ENCODE assay signal across 13 cellular contexts in the genomic region with DNA sequence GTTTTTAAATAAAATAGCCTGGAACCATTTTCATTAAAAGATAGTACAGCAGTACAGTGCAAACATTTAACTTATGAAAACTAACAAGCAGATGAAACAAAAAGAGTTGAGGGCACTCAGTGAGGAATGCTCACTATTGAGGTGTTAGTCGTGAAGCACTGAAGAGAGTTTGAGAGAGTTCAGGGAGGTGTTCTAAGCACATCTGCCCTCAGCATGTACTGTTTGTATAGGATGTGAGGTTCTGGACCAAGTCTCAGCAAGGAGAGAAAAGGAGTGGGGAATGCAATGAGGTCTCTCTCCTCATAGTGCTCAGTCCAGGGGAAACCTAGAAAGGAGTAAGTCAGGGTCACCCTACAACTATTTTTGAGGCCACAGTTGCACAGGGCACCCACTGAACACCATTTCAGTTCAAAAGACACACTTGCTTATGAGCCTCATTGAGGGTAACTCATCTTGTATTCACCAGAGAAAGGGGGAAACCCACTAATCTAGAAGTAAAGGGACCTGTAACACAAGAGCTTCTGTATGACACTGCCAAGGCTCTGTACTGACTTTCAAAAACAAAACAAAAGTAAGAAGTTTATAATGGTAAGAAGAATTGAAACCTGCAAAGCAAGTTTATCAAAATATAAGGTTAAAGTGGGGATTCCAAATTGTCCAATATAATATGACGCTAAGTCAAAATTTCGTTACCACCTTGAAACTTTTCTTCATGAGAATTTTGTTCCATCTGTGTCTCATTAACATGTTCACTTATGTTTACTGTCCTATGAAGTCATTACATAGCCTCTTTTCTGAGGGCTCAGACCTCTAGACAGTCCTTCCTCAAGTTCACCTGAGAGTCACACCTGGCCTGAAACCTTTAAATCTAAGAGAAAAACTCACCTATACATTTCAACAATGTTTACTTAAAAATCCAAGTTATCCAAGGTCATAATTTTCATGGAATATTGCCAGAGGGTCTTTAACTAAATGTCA.
A peak's percentile ranks its signal among the peaks of the same experiment; 100 is the strongest.
DNase-seq lines count a peak whose midpoint lies in the region; ATAC-seq and TF ChIP-seq lines count a peak whose summit lies in the region.
"Had no signal": no experiment of that assay in that cellular context is flagged by ENCODE, and none has a peak within 500 bp of the region (broad histone marks: within the 10 kb centered on the region; RNA-seq: fewer than 3 reads in every experiment).

No MANE protein-coding gene starts in this region.

- H3K9ac ChIP-seq in mammary epithelial cell (ENCODE audit: insufficient read depth, low read length) = no peak overlapping the region

- no peak overlapping the region for H2AFZ ChIP-seq in mammary epithelial cell (ENCODE audit: low read depth, low read length)

- H3K4me1 ChIP-seq in esophagus muscularis mucosa (no peaks in the 10 kb centered on the region), mammary epithelial cell (ENCODE audit: insufficient read depth, low read length) (no peaks in the 10 kb centered on the region), tibial artery (no peaks in the 10 kb centered on the region)
- H3K4me1 ChIP-seq: Peyer's patch, tibial nerve had no signal

- dilution Hi-C loops in mammary epithelial cell (cut with HindIII; ENCODE audit: low sequenced_read_pairs) = loop anchor here (25.0 kb wide), 2 partner anchors 325 to 525 kb away; no protein-coding TSS in a partner anchor

- no peak overlapping the region for H3K4me3 ChIP-seq in esophagus muscularis mucosa
- H3K4me3 ChIP-seq in mammary epithelial cell (replicated peaks in 1 of 3; ENCODE audit: insufficient read depth in 1 of 3, low read depth in 2 of 3, low read length in 3 of 3) = no peak overlapping the region
- H3K4me3 ChIP-seq in tibial artery = no peak overlapping the region
- H3K4me3 ChIP-seq: heart left ventricle, K562, lung, Peyer's patch, tibial nerve had no signal

- no peak for TF ChIP-seq EP300 in esophagus muscularis mucosa (IDR thresholded peaks at IDR 0.05)

- TF ChIP-seq POLR2A in esophagus muscularis mucosa (IDR thresholded peaks at IDR 0.05; ENCODE audit: low read depth) = no peak

- DNase-seq in esophagus muscularis mucosa (ENCODE audit: extremely low spot score) (peak; percentile 42), mammary epithelial cell (no peak), tibial artery (no peak), hepatic stellate cell (ENCODE audit: low spot score) (no peak)
- DNase-seq: heart left ventricle, NCI-H2107, Peyer's patch had no signal

- H3K9me3 ChIP-seq in esophagus muscularis mucosa (peaks cover 0 to 6% (median 0%) of the 10 kb centered on the region in 4 donors), mammary epithelial cell (replicated peaks; ENCODE audit: insufficient read depth, low read length) (no peaks in the 10 kb centered on the region), tibial artery (peaks cover 0 to 8% (median 0%) of the 10 kb centered on the region in 3 donors)

- H3K27me3 ChIP-seq in esophagus muscularis mucosa (no peaks in the 10 kb centered on the region), mammary epithelial cell (ENCODE audit: insufficient read depth, low read length) (no peaks in the 10 kb centered on the region), tibial artery (no peaks in the 10 kb centered on the region)
- H3K27me3 ChIP-seq: heart left ventricle, Peyer's patch, tibial nerve had no signal

- intact Hi-C loops in esophagus muscularis mucosa (cut with DNase I) (no loop called here), mammary epithelial cell (cut with micrococcal nuclease) (no loop called here), tibial artery (cut with DNase I; ENCODE audit: low total_unique reads) (no loop called here)

- CTCF ChIA-PET in mammary epithelial cell (lab: Charles Lee; ENCODE audit: low non-redundant PET) = no interaction called here

- H3K79me2 ChIP-seq in mammary epithelial cell (ENCODE audit: insufficient read depth, low read length) = no peaks in the 10 kb centered on the region

- H3K27ac ChIP-seq in esophagus muscularis mucosa (replicated peaks in 1 of 4) (no peak overlapping the region), mammary epithelial cell (ENCODE audit: insufficient read depth, low read depth, low read length) (no peak overlapping the region), tibial artery (no peak overlapping the region)
- H3K27ac ChIP-seq: heart left ventricle, Peyer's patch, tibial nerve had no signal

- H4K20me1 ChIP-seq in mammary epithelial cell (ENCODE audit: insufficient read depth, low read length) = no peaks in the 10 kb centered on the region

- no peak overlapping the region for H3K4me2 ChIP-seq in mammary epithelial cell (ENCODE audit: insufficient read depth, low read depth, low read length)

- in situ Hi-C loops in mammary epithelial cell (cut with MboI; ENCODE audit: low sequenced_read_pairs in 2 of 2) = no loop called here

- 64% methylated on average over 3 of the region's 3 CpGs for WGBS in esophagus muscularis mucosa
- WGBS in mammary epithelial cell (ENCODE audit: low coverage, missing lambda C conversion rate) = 60% methylated on average over 3 of the region's 3 CpGs

- H3K36me3 ChIP-seq in esophagus muscularis mucosa (no peaks in the 10 kb centered on the region), mammary epithelial cell (ENCODE audit: insufficient read depth, low read length) (no peaks in the 10 kb centered on the region), tibial artery (no peaks in the 10 kb centered on the region)
- H3K36me3 ChIP-seq: heart left ventricle, Peyer's patch, tibial nerve had no signal

- TF ChIP-seq CTCF in esophagus muscularis mucosa (IDR thresholded peaks at IDR 0.05) (no peak), mammary epithelial cell (conservative IDR thresholded peaks at IDR 0.05 in 1 of 2, IDR thresholded peaks at IDR 0.05 in 1 of 2; ENCODE audit: extremely low read depth in 1 of 2, insufficient read depth in 1 of 2, low read depth in 1 of 2, low read length in 2 of 2) (no peak), tibial artery (IDR thresholded peaks at IDR 0.05) (no peak)

- ATAC-seq in GM18520 (IDR thresholded peaks at IDR 0.05; ENCODE audit: unreplicated experiment) = peak; percentile 61
- ATAC-seq in GM21367 (IDR thresholded peaks at IDR 0.05; ENCODE audit: unreplicated experiment) = peak; percentile 56
- ATAC-seq in HG03280 (IDR thresholded peaks at IDR 0.05; ENCODE audit: unreplicated experiment) = peak; percentile 74
- ATAC-seq: heart left ventricle, K562 had no signal

- no TSS peak for BruUV-seq in mammary epithelial cell (replicated peaks; lab: Mats Ljungman, UMichigan)
